ENCODE assay signal across 27 cellular contexts in genomic region chr7:35816514-35816913, GRCh38. TPM values are rescaled to one million over a fixed set of nuclear protein-coding genes. Genes with fewer than 3 reads are reported as not detected.
A peak's percentile ranks its signal among the peaks of the same experiment; 100 is the strongest.
DNase-seq lines count a peak whose midpoint lies in the region; ATAC-seq and TF ChIP-seq lines count a peak whose summit lies in the region.
"Had no signal": no experiment of that assay in that cellular context is flagged by ENCODE, and none has a peak within 500 bp of the region (broad histone marks: within the 10 kb centered on the region; RNA-seq: fewer than 3 reads in every experiment).

No MANE protein-coding gene starts in this region.

- in situ Hi-C loops in brain microvascular endothelial cell (cut with HindIII; ENCODE audit: low pct_ligation_motif_present, low sequenced_read_pairs): no loop called here

- H4K20me1 ChIP-seq in hepatocyte (ENCODE audit: insufficient read depth, poor library complexity, severe bottlenecking): peaks cover 64% of the 10 kb centered on the region

- H3K4me3 Mint-ChIP-seq in activated naive CD4-positive, alpha-beta T cell treated with anti-CD3 and anti-CD28 coated beads, Interleukin-2, amount 50 U/mL, for 24 hours: no peak overlapping the region
- H3K4me3 Mint-ChIP-seq in WTC11: no peak overlapping the region
- H3K4me3 Mint-ChIP-seq in type B pancreatic cell: peak overlapping the region; percentile 5
- H3K4me3 Mint-ChIP-seq: activated B cell treated with CpG ODN at 0.5 μM for 24 hours; CD4-positive, alpha-beta T cell; neural crest cell; stimulated activated naive B cell treated with anti-CD40 and anti-IgM and Interleukin-4, amounts not matched to agents 10 μg/mL and 1 μg/mL and 100 μg/mL, for 72 hours had no signal

- DNase-seq in activated naive CD4-positive, alpha-beta T cell (lab: John Stamatoyannopoulos, UW): no peak
- DNase-seq in WTC11 (ENCODE audit: low spot score) (no peak), esophagus squamous epithelium (lab: John Stamatoyannopoulos, UW) (no peak), type B pancreatic cell (ENCODE audit: extremely low spot score, unreplicated experiment) (no peak), NCI-H82 treated with DMSO at 0.1 percent for 48 hours (lab: John Stamatoyannopoulos, UW; ENCODE audit: unreplicated experiment) (no peak), hepatocyte (ENCODE audit: low spot score) (no peak), brain microvascular endothelial cell (no peak)
- DNase-seq: activated B cell treated with CpG ODN at 0.5 μM for 24 hours; activated effector memory CD4-positive, alpha-beta T cell treated with Interleukin-2 at 50 U/mL for 16 hours; AML-193; CD4-positive, alpha-beta T cell; dermis blood vessel endothelial cell; GM23248; left colon; NCI-H1092 treated with DMSO at 0.1 percent for 48 hours; NCI-H1694 treated with DMSO at 0.1 percent for 48 hours; NCI-H2171 treated with DMSO at 0.1 percent for 48 hours; NCI-H524; OCI-M1; retina; SK-N-SH; stimulated activated naive B cell treated with anti-CD40 and anti-IgM and Interleukin-4, amounts not matched to agents 10 μg/mL and 1 μg/mL and 100 μg/mL, for 72 hours had no signal

- H3K36me3 ChIP-seq in esophagus squamous epithelium (no peaks in the 10 kb centered on the region), hepatocyte (replicated peaks; ENCODE audit: insufficient read depth, low read depth) (no peaks in the 10 kb centered on the region), brain microvascular endothelial cell (replicated peaks) (no peaks in the 10 kb centered on the region)
- H3K36me3 ChIP-seq: gastroesophageal sphincter had no signal

- peak overlapping the region; percentile 69 for H3K27ac Mint-ChIP-seq in activated naive CD4-positive, alpha-beta T cell treated with anti-CD3 and anti-CD28 coated beads, Interleukin-2, amount 50 U/mL, for 24 hours
- H3K27ac Mint-ChIP-seq in WTC11 (peak overlapping the region; percentile 0; the same call in 1 of the 2 replicates), type B pancreatic cell (peak overlapping the region; percentile 78)
- H3K27ac Mint-ChIP-seq: activated B cell treated with CpG ODN at 0.5 μM for 24 hours; CD4-positive, alpha-beta T cell; stimulated activated naive B cell treated with anti-CD40 and anti-IgM and Interleukin-4, amounts not matched to agents 10 μg/mL and 1 μg/mL and 100 μg/mL, for 72 hours had no signal

- H3K36me3 Mint-ChIP-seq in activated naive CD4-positive, alpha-beta T cell treated with anti-CD3 and anti-CD28 coated beads, Interleukin-2, amount 50 U/mL, for 24 hours: peaks cover 54% of the 10 kb centered on the region
- H3K36me3 Mint-ChIP-seq in WTC11: peaks cover 10% of the 10 kb centered on the region
- peaks cover 59% of the 10 kb centered on the region for H3K36me3 Mint-ChIP-seq in type B pancreatic cell

- H3K4me2 ChIP-seq in hepatocyte: no peak overlapping the region
- H3K4me2 ChIP-seq: A549, SK-N-SH had no signal

- intact Hi-C loops in esophagus squamous epithelium (cut with DNase I): no loop called here

- no peaks in the 10 kb centered on the region for H3K9me2 ChIP-seq in hepatocyte (replicated peaks; ENCODE audit: insufficient read depth)
- H3K9me2 ChIP-seq: SK-N-SH had no signal

- H3K4me1 Mint-ChIP-seq in activated naive CD4-positive, alpha-beta T cell treated with anti-CD3 and anti-CD28 coated beads, Interleukin-2, amount 50 U/mL, for 24 hours: peaks cover 91% of the 10 kb centered on the region
- peaks cover 66% of the 10 kb centered on the region for H3K4me1 Mint-ChIP-seq in WTC11
- peaks cover 3% of the 10 kb centered on the region for H3K4me1 Mint-ChIP-seq in type B pancreatic cell (ENCODE audit: unreplicated experiment)

- H3K4me3 ChIP-seq in esophagus squamous epithelium: no peak overlapping the region
- H3K4me3 ChIP-seq in hepatocyte: no peak overlapping the region
- no peak overlapping the region for H3K4me3 ChIP-seq in brain microvascular endothelial cell (ENCODE audit: low read depth, low read length)
- H3K4me3 ChIP-seq: A549, gastroesophageal sphincter, GM23248 had no signal

- H3K9me3 Mint-ChIP-seq in activated naive CD4-positive, alpha-beta T cell treated with anti-CD3 and anti-CD28 coated beads, Interleukin-2, amount 50 U/mL, for 24 hours: peaks cover 32% of the 10 kb centered on the region
- H3K9me3 Mint-ChIP-seq in WTC11: peaks cover 7% of the 10 kb centered on the region; the same call in 1 of the 2 replicates
- peaks cover 43% of the 10 kb centered on the region for H3K9me3 Mint-ChIP-seq in type B pancreatic cell

- CTCF ChIA-PET in WTC11 (lab: Charles Lee): interaction anchor here (1.0 kb wide), 1 partner anchor 16 kb away, joined by 3 read pairs; the partner anchor contains the start of gene SEPTIN7

- POLR2A ChIA-PET in WTC11 (lab: Charles Lee): no interaction called here

- no peak overlapping the region for H2AFZ ChIP-seq in hepatocyte
- H2AFZ ChIP-seq: GM23248, parathyroid adenoma had no signal

- H3K27me3 ChIP-seq in esophagus squamous epithelium: no peaks in the 10 kb centered on the region
- no peaks in the 10 kb centered on the region for H3K27me3 ChIP-seq in hepatocyte
- H3K27me3 ChIP-seq in brain microvascular endothelial cell (replicated peaks): no peaks in the 10 kb centered on the region
- H3K27me3 ChIP-seq: gastroesophageal sphincter had no signal

- H3K9me3 ChIP-seq in esophagus squamous epithelium (no peaks in the 10 kb centered on the region), hepatocyte (ENCODE audit: low read depth) (no peaks in the 10 kb centered on the region)

- H3K27ac ChIP-seq in esophagus squamous epithelium: peak overlapping the region in 3 of 4 donors; percentile 19 to 61 (median 61)
- H3K27ac ChIP-seq in hepatocyte: no peak overlapping the region
- H3K27ac ChIP-seq in brain microvascular endothelial cell: no peak overlapping the region
- H3K27ac ChIP-seq: A549, gastroesophageal sphincter, GM23248, parathyroid adenoma had no signal

- no peak for ATAC-seq in WTC11
- ATAC-seq: A549; gastroesophageal sphincter; left colon; stimulated activated naive B cell treated with anti-CD40 and anti-IgM and Interleukin-4, amounts not matched to agents 10 μg/mL and 1 μg/mL and 100 μg/mL, for 72 hours had no signal

- WGBS in esophagus squamous epithelium, 2 donors: 33 to 50% methylated on average over 1 of the region's 1 CpG
- WGBS in hepatocyte (ENCODE audit: low lambda C conversion rate, missing lambda C conversion rate): 45% methylated on average over 1 of the region's 1 CpG

- TF ChIP-seq CTCF in WTC11 (IDR thresholded peaks at IDR 0.05) (no peak), esophagus squamous epithelium (IDR thresholded peaks at IDR 0.05) (no peak), type B pancreatic cell (conservative IDR thresholded peaks at IDR 0.05) (no peak), hepatocyte (IDR thresholded peaks at IDR 0.05; ENCODE audit: poor library complexity) (no peak), brain microvascular endothelial cell (IDR thresholded peaks at IDR 0.05; ENCODE audit: low read depth, low read length, missing control alignments) (no peak)

- H3K79me2 ChIP-seq in hepatocyte: peaks cover 100% of the 10 kb centered on the region

- H3K27me3 Mint-ChIP-seq in activated naive CD4-positive, alpha-beta T cell treated with anti-CD3 and anti-CD28 coated beads, Interleukin-2, amount 50 U/mL, for 24 hours: no peaks in the 10 kb centered on the region
- H3K27me3 Mint-ChIP-seq in WTC11 (ENCODE audit: low read depth): no peaks in the 10 kb centered on the region
- H3K27me3 Mint-ChIP-seq in type B pancreatic cell: no peaks in the 10 kb centered on the region
- H3K27me3 Mint-ChIP-seq: activated B cell treated with CpG ODN at 0.5 μM for 24 hours; CD4-positive, alpha-beta T cell; stimulated activated naive B cell treated with anti-CD40 and anti-IgM and Interleukin-4, amounts not matched to agents 10 μg/mL and 1 μg/mL and 100 μg/mL, for 72 hours had no signal

- H3K4me1 ChIP-seq in esophagus squamous epithelium: peaks cover 0 to 54% (median 0%) of the 10 kb centered on the region in 3 donors
- H3K4me1 ChIP-seq in hepatocyte (ENCODE audit: insufficient read depth): no peaks in the 10 kb centered on the region
- H3K4me1 ChIP-seq: A549, parathyroid adenoma had no signal

- TF ChIP-seq POLR2A in esophagus squamous epithelium (IDR thresholded peaks at IDR 0.05): no peak

TF ChIP-seq in WTC11, 78 proteins besides CTCF, POLR2A, EP300 and RAD21 (continues in another document):
- TF ChIP-seq E2F4 (CRISPR knock-in tag; IDR thresholded peaks at IDR 0.05; ENCODE audit: borderline replicate concordance, low read depth): no peak
- no peak for TF ChIP-seq ZNF263 (CRISPR knock-in tag; IDR thresholded peaks at IDR 0.05; ENCODE audit: low read depth)
- no peak for TF ChIP-seq ZNF219 (CRISPR knock-in tag; IDR thresholded peaks at IDR 0.05; ENCODE audit: borderline replicate concordance)
- TF ChIP-seq HMGXB4 (CRISPR knock-in tag; IDR thresholded peaks at IDR 0.05): no peak

RNA-seq across cellular contexts. Expression of gene SEPTIN7, which starts 15.7 kb away (rescaled TPM):
- 153 to 161 TPM (median 158 TPM) in 3 replicates for total RNA-seq in WTC11 (2021)
- 100 to 1,000 TPM; 102 to 174 (median 147) TPM for total RNA-seq in esophagus squamous epithelium
- total RNA-seq in type B pancreatic cell (ENCODE audit: low replicate concordance): 156 and 200 TPM in 2 replicates
- total RNA-seq in hepatocyte: 304 and 347 TPM in 2 replicates
- polyA plus RNA-seq in hepatocyte: 280 and 288 TPM in 2 replicates

Comparison
In these comparisons a context has a peak if more than half of its experiments do, and no peak if none do; other contexts are left out.
1. H3K27ac Mint-ChIP-seq: peak in every context shown above with its lines; median percentile 78 in type B pancreatic cell; 69 in activated naive CD4-positive, alpha-beta T cell treated with anti-CD3 and anti-CD28 coated beads, Interleukin-2, amount 50 U/mL, for 24 hours; 0 in WTC11.
2. H3K27ac ChIP-seq: peak in esophagus squamous epithelium (3 of 4); none in hepatocyte (single experiment) and brain microvascular endothelial cell (single experiment).